Comparison of ENCODE assay signal across 11 cellular contexts in genomic region chr2:127703282-127703681, GRCh38. TPM values are rescaled to one million over a fixed set of nuclear protein-coding genes. Genes with fewer than 3 reads are reported as not detected.
DNase-seq lines count a peak whose midpoint lies in the region; ATAC-seq, FAIRE-seq and TF ChIP-seq lines count a peak whose summit lies in the region.
"Had no signal": no experiment of that assay in that cellular context is flagged by ENCODE, and none has a peak within 500 bp of the region (broad histone marks: within the 10 kb centered on the region; RNA-seq: fewer than 3 reads in every experiment).

No MANE protein-coding gene starts in this region.

- peaks cover 10% of the 10 kb centered on the region for H4K20me1 ChIP-seq in hepatocyte (ENCODE audit: insufficient read depth, poor library complexity, severe bottlenecking)

- H3K9me3 Mint-ChIP-seq in activated T-cell treated with anti-CD3 and anti-CD28 coated beads, Interleukin-2, amount 50 U/mL, for 72 hours, result no peaks in the 10 kb centered on the region
- H3K9me3 Mint-ChIP-seq in T-cell, result no peaks in the 10 kb centered on the region
- no peaks in the 10 kb centered on the region for H3K9me3 Mint-ChIP-seq in stimulated activated effector memory CD8-positive, alpha-beta T cell treated with anti-CD3 and anti-CD28 coated beads, Interleukin-12 subunit alpha, Interleukin-12 subunit beta, amount 100 ng/mL, for 72 hours

- no peaks in the 10 kb centered on the region for H3K9me3 ChIP-seq in hepatocyte (ENCODE audit: low read depth)
- H3K9me3 ChIP-seq in upper lobe of left lung, result no peaks in the 10 kb centered on the region
- H3K9me3 ChIP-seq: Peyer's patch had no signal

- peaks cover 2 to 13% of the 10 kb centered on the region in 2 donors for H3K36me3 Mint-ChIP-seq in activated T-cell treated with anti-CD3 and anti-CD28 coated beads, Interleukin-2, amount 50 U/mL, for 72 hours (ENCODE audit: insufficient read depth in 2 of 2)
- peaks cover 32% of the 10 kb centered on the region for H3K36me3 Mint-ChIP-seq in T-cell
- H3K36me3 Mint-ChIP-seq in stimulated activated effector memory CD8-positive, alpha-beta T cell treated with anti-CD3 and anti-CD28 coated beads, Interleukin-12 subunit alpha, Interleukin-12 subunit beta, amount 100 ng/mL, for 72 hours, result peaks cover 76% of the 10 kb centered on the region

- H3K4me3 ChIP-seq in hepatocyte (no peak overlapping the region), upper lobe of left lung (peak overlapping the region in 1 of 4 donors; percentile 79)

- H3K27ac Mint-ChIP-seq in activated T-cell treated with anti-CD3 and anti-CD28 coated beads, Interleukin-2, amount 50 U/mL, for 72 hours, result no peak overlapping the region
- peak overlapping the region; percentile 23 to 55 for H3K27ac Mint-ChIP-seq in T-cell
- H3K27ac Mint-ChIP-seq in stimulated activated effector memory CD8-positive, alpha-beta T cell treated with anti-CD3 and anti-CD28 coated beads, Interleukin-12 subunit alpha, Interleukin-12 subunit beta, amount 100 ng/mL, for 72 hours, result no peak overlapping the region

- CTCF ChIA-PET in T-cell (lab: Charles Lee), result no interaction called here

- no peak for ATAC-seq in activated T-cell treated with anti-CD3 and anti-CD28 coated beads, Interleukin-2, amount 50 U/mL, for 72 hours (replicated peaks in 1 of 2)
- ATAC-seq in T-cell (replicated peaks in 1 of 4) (no peak), GM21360 (IDR thresholded peaks at IDR 0.05; ENCODE audit: unreplicated experiment) (no peak), upper lobe of left lung (ENCODE audit: low FRiP score in 2 of 2) (no peak)
- no peak for ATAC-seq in stimulated activated effector memory CD8-positive, alpha-beta T cell treated with anti-CD3 and anti-CD28 coated beads, Interleukin-12 subunit alpha, Interleukin-12 subunit beta, amount 100 ng/mL, for 72 hours

- WGBS in hepatocyte (ENCODE audit: low lambda C conversion rate, missing lambda C conversion rate), result 93% methylated on average over 5 of the region's 5 CpGs
- WGBS in upper lobe of left lung, 2 donors, result 91% methylated on average over 5 of the region's 5 CpGs

- H3K4me2 ChIP-seq in hepatocyte, result peak overlapping the region; percentile 81

- H3K9me2 ChIP-seq in hepatocyte (replicated peaks; ENCODE audit: insufficient read depth), result no peaks in the 10 kb centered on the region

- H3K36me3 ChIP-seq in hepatocyte (replicated peaks; ENCODE audit: insufficient read depth, low read depth) (no peaks in the 10 kb centered on the region), upper lobe of left lung (peaks cover under 1 to 27% (median 9%) of the 10 kb centered on the region in 4 donors)

- no peak for TF ChIP-seq CTCF in hepatocyte (IDR thresholded peaks at IDR 0.05; ENCODE audit: poor library complexity)
- no peak for TF ChIP-seq CTCF in upper lobe of left lung (IDR thresholded peaks at IDR 0.05)

- POLR2A ChIA-PET in T-cell (lab: Charles Lee), result no interaction called here

- no peak for TF ChIP-seq POLR2A in upper lobe of left lung (IDR thresholded peaks at IDR 0.05)

- H3K27ac ChIP-seq in hepatocyte (no peak overlapping the region), upper lobe of left lung (peak overlapping the region in 1 of 4 donors; percentile 98)

- H3K4me3 Mint-ChIP-seq in activated T-cell treated with anti-CD3 and anti-CD28 coated beads, Interleukin-2, amount 50 U/mL, for 72 hours, result peak overlapping the region; percentile 84 to 91
- H3K4me3 Mint-ChIP-seq in T-cell, result peak overlapping the region; percentile 13 to 91 (median 80)
- peak overlapping the region; percentile 88 for H3K4me3 Mint-ChIP-seq in stimulated activated effector memory CD8-positive, alpha-beta T cell treated with anti-CD3 and anti-CD28 coated beads, Interleukin-12 subunit alpha, Interleukin-12 subunit beta, amount 100 ng/mL, for 72 hours

- H3K79me2 ChIP-seq in hepatocyte, result peaks cover 26% of the 10 kb centered on the region

- H3K27me3 Mint-ChIP-seq in activated T-cell treated with anti-CD3 and anti-CD28 coated beads, Interleukin-2, amount 50 U/mL, for 72 hours (ENCODE audit: low read depth), result no peaks in the 10 kb centered on the region
- no peaks in the 10 kb centered on the region for H3K27me3 Mint-ChIP-seq in T-cell

- H3K4me1 ChIP-seq in hepatocyte (ENCODE audit: insufficient read depth), result peaks cover 19% of the 10 kb centered on the region
- H3K4me1 ChIP-seq in upper lobe of left lung, result peaks cover 37 to 59% (median 52%) of the 10 kb centered on the region in 4 donors
- H3K4me1 ChIP-seq: parathyroid adenoma had no signal

- H3K27me3 ChIP-seq in hepatocyte (no peaks in the 10 kb centered on the region), upper lobe of left lung (no peaks in the 10 kb centered on the region)
- H3K27me3 ChIP-seq: Peyer's patch had no signal

- H2AFZ ChIP-seq in hepatocyte, result no peak overlapping the region
- H2AFZ ChIP-seq: parathyroid adenoma had no signal

- FAIRE-seq in RCC 7860 (lab: Jason Lieb, UNC), result no peak

- no peak for DNase-seq in activated T-cell treated with anti-CD3 and anti-CD28 coated beads, Interleukin-2, amount 50 U/mL, for 72 hours
- DNase-seq in activated T-cell treated with anti-CD3 and anti-CD28 coated beads for 4 hours (no peak), T-cell (no peak), hepatocyte (ENCODE audit: low spot score) (no peak), RCC 7860 (ENCODE audit: low spot score) (no peak), upper lobe of left lung (no peak)
- no peak for DNase-seq in stimulated activated effector memory CD8-positive, alpha-beta T cell treated with anti-CD3 and anti-CD28 coated beads, Interleukin-12 subunit alpha, Interleukin-12 subunit beta, amount 100 ng/mL, for 72 hours (ENCODE audit: low spot score in 2 of 2)
- DNase-seq: HCEC 1CT, Peyer's patch had no signal

- peaks cover 46% of the 10 kb centered on the region for H3K4me1 Mint-ChIP-seq in activated T-cell treated with anti-CD3 and anti-CD28 coated beads, Interleukin-2, amount 50 U/mL, for 72 hours (ENCODE audit: low read depth)
- peaks cover 43 to 52% (median 48%) of the 10 kb centered on the region in 3 donors for H3K4me1 Mint-ChIP-seq in T-cell
- H3K4me1 Mint-ChIP-seq in stimulated activated effector memory CD8-positive, alpha-beta T cell treated with anti-CD3 and anti-CD28 coated beads, Interleukin-12 subunit alpha, Interleukin-12 subunit beta, amount 100 ng/mL, for 72 hours, result peaks cover 22% of the 10 kb centered on the region

- TF ChIP-seq EP300 in upper lobe of left lung (IDR thresholded peaks at IDR 0.05), result no peak

RNA-seq across cellular contexts. Expression of gene SFT2D3, which starts 2.0 kb away (rescaled TPM):
- 1 to 10 TPM; 3.7 to 4.7 TPM for total RNA-seq in activated T-cell treated with anti-CD3 and anti-CD28 coated beads, Interleukin-2, amount 50 U/mL, for 72 hours
- total RNA-seq in T-cell (10 to 100 TPM in 3 of 5 donors, 1 to 10 TPM in 2; 6.1 to 13.9 (median 12.4) TPM), hepatocyte (10.2 and 10.7 TPM in 2 replicates), upper lobe of left lung (10 to 100 TPM in 2 of 6 donors, 1 to 10 TPM in 4; 6.4 to 13.1 (median 9.1) TPM)
- 1.6 TPM in 1 of 2 replicates, not detected in the other for polyA plus RNA-seq in hepatocyte

RNA-seq across cellular contexts. Expression of gene LIMS2, which starts 28.0 kb away (rescaled TPM):
- total RNA-seq in activated T-cell treated with anti-CD3 and anti-CD28 coated beads, Interleukin-2, amount 50 U/mL, for 72 hours, result 10 to 100 TPM in 1 of 2 donors, 1 to 10 TPM in 1; 6.4 to 10.3 TPM
- total RNA-seq in T-cell (10 to 100 TPM in 3 of 5 donors, 1 to 10 TPM in 2; 8.4 to 14.8 (median 10.3) TPM), hepatocyte (3.9 and 4.0 TPM in 2 replicates), upper lobe of left lung (100 to 1,000 TPM in 4 of 6 donors, 10 to 100 TPM in 2; 33.6 to 169 (median 109) TPM)
- 8.3 and 14.9 TPM in 2 replicates for polyA plus RNA-seq in hepatocyte

RNA-seq across cellular contexts. Expression of gene GPR17, which starts 57.3 kb away (rescaled TPM):
- total RNA-seq in activated T-cell treated with anti-CD3 and anti-CD28 coated beads, Interleukin-2, amount 50 U/mL, for 72 hours, result not detected
- total RNA-seq in T-cell (not detected), hepatocyte (not detected in 2 replicates), upper lobe of left lung (under 1 TPM in 3 of 6 donors, not detected in 3; 0.17 to 0.46 (median 0.24) TPM)
- 0.39 TPM in 1 of 2 replicates, not detected in the other for polyA plus RNA-seq in hepatocyte
- total RNA-seq: Peyer's patch had no signal

Comparison
In these comparisons a context has a peak if more than half of its experiments do, and no peak if none do; other contexts are left out.
1. H3K27ac Mint-ChIP-seq: peak in T-cell (2 of 2); none in activated T-cell treated with anti-CD3 and anti-CD28 coated beads, Interleukin-2, amount 50 U/mL, for 72 hours (single experiment) and stimulated activated effector memory CD8-positive, alpha-beta T cell treated with anti-CD3 and anti-CD28 coated beads, Interleukin-12 subunit alpha, Interleukin-12 subunit beta, amount 100 ng/mL, for 72 hours (single experiment).
2. Peak in every context shown above with its lines, with median percentiles within 50 percentile points of each other: H3K4me3 Mint-ChIP-seq.